In genomic region chr9:106775960-106776359, GRCh38 we compare ENCODE assay signal across 20 cellular contexts.
DNase-seq lines count a peak whose midpoint lies in the region; ATAC-seq, FAIRE-seq and TF ChIP-seq lines count a peak whose summit lies in the region.
"Had no signal": no experiment of that assay in that cellular context is flagged by ENCODE, and none has a peak within 500 bp of the region (broad histone marks: within the 10 kb centered on the region; RNA-seq: fewer than 3 reads in every experiment).

No MANE protein-coding gene starts in this region.

- no peaks in the 10 kb centered on the region for H3K27me3 ChIP-seq in RWPE2 (ENCODE audit: insufficient read depth, poor library complexity, severe bottlenecking)

- CTCF ChIA-PET in A549 (lab: Yijun Ruan, JAX): interaction anchor here (1.3 to 1.4 kb wide), 2 partner anchors 21 to 22 kb away, joined by 3 read pairs; no protein-coding TSS in a partner anchor

- DNase-seq in A549 (ENCODE audit: low read depth in 1 of 2, low spot score in 1 of 2) (no peak), HPDE6-E6E7 (ENCODE audit: extremely low spot score) (peak; percentile 16), RWPE2 (ENCODE audit: low spot score) (no peak), epithelial cell of prostate (ENCODE audit: low read depth, low spot score) (peak; percentile 33)
- no peak for DNase-seq in stimulated activated CD4-positive, alpha-beta T cell treated with anti-CD3 and anti-CD28 coated beads, Interleukin-2, amount 100 ng/mL, for 24 hours
- no peak for DNase-seq in activated T-cell treated with anti-CD3 and anti-CD28 coated beads, Interleukin-2, amount 50 U/mL, for 4 hours
- DNase-seq in effector CD4-positive, alpha-beta T cell: no peak
- DNase-seq: 8988T; Caco-2; CD4-positive, CD25-positive, alpha-beta regulatory T cell; CD8-positive, alpha-beta T cell; DMS153; DND-41; GM23248; H7; HCEC 1CT had no signal

- no peak for FAIRE-seq in A549 (lab: Jason Lieb, UNC)
- FAIRE-seq: G401.6, GM12892, H1 had no signal

- H3K36me3 ChIP-seq in RWPE2 (ENCODE audit: low read depth): no peaks in the 10 kb centered on the region

- no peak for TF ChIP-seq POLR2A in A549 (IDR thresholded peaks at IDR 0.05; ENCODE audit: low read length)

- TF ChIP-seq EP300 in A549 (IDR thresholded peaks at IDR 0.05): no peak

- H3K27ac ChIP-seq in A549 (no peak overlapping the region), RWPE2 (ENCODE audit: poor library complexity, severe bottlenecking) (no peak overlapping the region), epithelial cell of prostate (peak overlapping the region; percentile 62)
- H3K27ac ChIP-seq: C4-2B, GM23248 had no signal

- H3K9me3 ChIP-seq in A549: no peaks in the 10 kb centered on the region
- no peaks in the 10 kb centered on the region for H3K9me3 ChIP-seq in RWPE2 (ENCODE audit: severe bottlenecking)
- H3K9me3 ChIP-seq: Caco-2 had no signal

- POLR2A ChIA-PET in A549 (lab: Yijun Ruan, JAX): no interaction called here

- no peaks in the 10 kb centered on the region for H3K36me3 Mint-ChIP-seq in activated T-cell treated with anti-CD3 and anti-CD28 coated beads, Interleukin-2, amount 50 U/mL, for 4 hours (ENCODE audit: insufficient read depth)
- H3K36me3 Mint-ChIP-seq: CD4-positive, CD25-positive, alpha-beta regulatory T cell; CD8-positive, alpha-beta T cell had no signal

- H3K4me1 ChIP-seq in A549 (no peaks in the 10 kb centered on the region), RWPE2 (ENCODE audit: insufficient read depth, poor library complexity, severe bottlenecking) (peaks cover 16% of the 10 kb centered on the region)

- H3K4me3 ChIP-seq in A549: no peak overlapping the region
- no peak overlapping the region for H3K4me3 ChIP-seq in RWPE2 (ENCODE audit: severe bottlenecking)
- H3K4me3 ChIP-seq: GM23248 had no signal

- H3K27me3 Mint-ChIP-seq in activated T-cell treated with anti-CD3 and anti-CD28 coated beads, Interleukin-2, amount 50 U/mL, for 4 hours (ENCODE audit: low read depth): no peaks in the 10 kb centered on the region

- TF ChIP-seq CTCF in A549 (IDR thresholded peaks at IDR 0.05): no peak
- TF ChIP-seq CTCF in RWPE2 (IDR thresholded peaks at IDR 0.05; ENCODE audit: poor library complexity, severe bottlenecking): no peak

- no peaks in the 10 kb centered on the region for H3K4me1 Mint-ChIP-seq in activated T-cell treated with anti-CD3 and anti-CD28 coated beads, Interleukin-2, amount 50 U/mL, for 4 hours (ENCODE audit: low read depth)
- H3K4me1 Mint-ChIP-seq: CD4-positive, CD25-positive, alpha-beta regulatory T cell had no signal

- ATAC-seq in A549: no peak
- peak; percentile 83 for ATAC-seq in RWPE2 (ENCODE audit: low read depth)
- ATAC-seq in activated T-cell treated with anti-CD3 and anti-CD28 coated beads, Interleukin-2, amount 50 U/mL, for 4 hours: no peak
- ATAC-seq: CD8-positive, alpha-beta T cell had no signal

- TF ChIP-seq RAD21 in A549 (conservative IDR thresholded peaks at IDR 0.05 in 1 of 2, IDR thresholded peaks at IDR 0.05 in 1 of 2): no peak

- no peak overlapping the region for H3K4me2 ChIP-seq in A549

- no peak overlapping the region for H3K4me3 Mint-ChIP-seq in activated T-cell treated with anti-CD3 and anti-CD28 coated beads, Interleukin-2, amount 50 U/mL, for 4 hours
- H3K4me3 Mint-ChIP-seq: CD4-positive, CD25-positive, alpha-beta regulatory T cell; CD8-positive, alpha-beta T cell had no signal

- H3K9me3 Mint-ChIP-seq in activated T-cell treated with anti-CD3 and anti-CD28 coated beads, Interleukin-2, amount 50 U/mL, for 4 hours: peaks cover 4% of the 10 kb centered on the region

- 1% methylated on average over 3 of the region's 3 CpGs for WGBS in A549 (ENCODE audit: missing lambda C conversion rate)

TF ChIP-seq in A549, 52 proteins besides CTCF, POLR2A, EP300 and RAD21:
- no peak for TF ChIP-seq HOXA7 (CRISPR knock-in tag; IDR thresholded peaks at IDR 0.05)
- TF ChIP-seq BCL3 (IDR thresholded peaks at IDR 0.05): no peak
- TF ChIP-seq FOSL2 (IDR thresholded peaks at IDR 0.05): no peak
- TF ChIP-seq FOSL2 (CRISPR knock-in tag; IDR thresholded peaks at IDR 0.05): 0 out of 2 replicates have a peak, but pooled peaks have one; percentile 23
- TF ChIP-seq EHF (CRISPR knock-in tag; IDR thresholded peaks at IDR 0.05): no peak

Comparison
In these comparisons a context has a peak if more than half of its experiments do, and no peak if none do; other contexts are left out.
1. DNase-seq: peak in HPDE6-E6E7 (single experiment) and epithelial cell of prostate (single experiment); none in A549 (0 of 2), RWPE2 (single experiment), stimulated activated CD4-positive, alpha-beta T cell treated with anti-CD3 and anti-CD28 coated beads, Interleukin-2, amount 100 ng/mL, for 24 hours (0 of 2), activated T-cell treated with anti-CD3 and anti-CD28 coated beads, Interleukin-2, amount 50 U/mL, for 4 hours (single experiment) and effector CD4-positive, alpha-beta T cell (single experiment).